In the genomic region with DNA sequence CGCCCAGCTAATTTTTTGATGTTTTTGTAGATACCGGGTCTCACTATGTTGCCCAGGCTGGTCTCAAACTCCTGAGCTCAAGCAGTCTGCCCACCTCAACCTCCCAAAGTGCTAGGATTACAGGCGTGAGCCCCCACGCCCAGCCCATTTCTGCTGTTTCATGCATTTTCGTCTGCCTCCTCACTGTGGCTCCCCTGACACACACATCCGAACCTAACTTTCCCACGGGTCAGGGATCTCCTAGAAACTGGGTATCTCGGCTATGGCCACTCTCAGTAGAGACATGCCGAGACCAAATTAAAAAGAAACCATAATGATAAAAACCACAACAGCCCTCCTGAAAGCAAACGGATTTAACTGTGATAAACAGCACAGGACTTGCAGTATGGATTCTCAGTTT, we compare ENCODE assay signal across 17 cellular contexts. TPM values are rescaled to one million over a fixed set of nuclear protein-coding genes. Genes with fewer than 3 reads are reported as not detected.
"Had no signal": no experiment of that assay in that cellular context is flagged by ENCODE, and none has a peak within 500 bp of the region (broad histone marks: within the 10 kb centered on the region; RNA-seq: fewer than 3 reads in every experiment).

No MANE protein-coding gene starts in this region.

RNA-seq across cellular contexts. Expression of a gene that starts 9.3 kb away (rescaled TPM):
- total RNA-seq: activated T-cell treated with anti-CD3 and anti-CD28 coated beads, Interleukin-2, amount 50 U/mL, for 4 hours; activated T-helper 1 cell treated with anti-CD3 and anti-CD28 coated beads, Interleukin-12 subunit alpha, Interleukin-12 subunit beta, Interleukin-2, Interleukin-4 antibody, amounts not matched to agents 30 ng/mL and 10 ng/mL and 1 ng/mL, durations not matched to agents 14 hours and 24 hours and 36 hours; astrocyte; bronchial epithelial cell; cardiac septum; chondrocyte; dermis blood vessel endothelial cell; endothelial cell of umbilical vein; esophagus squamous epithelium; fibroblast of lung; fibroblast of villous mesenchyme; gastroesophageal sphincter; glomerular endothelial cell; heart right ventricle; T-cell; T-helper 2 cell treated with Interferon-gamma antibody and Interleukin-4, amounts not matched to agents 100 ng/mL and 5 ng/mL, for 36 hours; WTC11 had no signal

RNA-seq across cellular contexts. Expression of a gene that starts 28.5 kb away (rescaled TPM):
- total RNA-seq: activated T-cell treated with anti-CD3 and anti-CD28 coated beads, Interleukin-2, amount 50 U/mL, for 4 hours; activated T-helper 1 cell treated with anti-CD3 and anti-CD28 coated beads, Interleukin-12 subunit alpha, Interleukin-12 subunit beta, Interleukin-2, Interleukin-4 antibody, amounts not matched to agents 30 ng/mL and 10 ng/mL and 1 ng/mL, durations not matched to agents 14 hours and 24 hours and 36 hours; astrocyte; bronchial epithelial cell; cardiac septum; chondrocyte; dermis blood vessel endothelial cell; endothelial cell of umbilical vein; esophagus squamous epithelium; fibroblast of lung; fibroblast of villous mesenchyme; gastroesophageal sphincter; glomerular endothelial cell; heart right ventricle; T-cell; T-helper 2 cell treated with Interferon-gamma antibody and Interleukin-4, amounts not matched to agents 100 ng/mL and 5 ng/mL, for 36 hours; WTC11 had no signal

RNA-seq across cellular contexts. Expression of a gene that starts 46.8 kb away (rescaled TPM):
- total RNA-seq: activated T-cell treated with anti-CD3 and anti-CD28 coated beads, Interleukin-2, amount 50 U/mL, for 4 hours; activated T-helper 1 cell treated with anti-CD3 and anti-CD28 coated beads, Interleukin-12 subunit alpha, Interleukin-12 subunit beta, Interleukin-2, Interleukin-4 antibody, amounts not matched to agents 30 ng/mL and 10 ng/mL and 1 ng/mL, durations not matched to agents 14 hours and 24 hours and 36 hours; astrocyte; bronchial epithelial cell; cardiac septum; chondrocyte; dermis blood vessel endothelial cell; endothelial cell of umbilical vein; esophagus squamous epithelium; fibroblast of lung; fibroblast of villous mesenchyme; gastroesophageal sphincter; glomerular endothelial cell; heart right ventricle; T-cell; T-helper 2 cell treated with Interferon-gamma antibody and Interleukin-4, amounts not matched to agents 100 ng/mL and 5 ng/mL, for 36 hours; WTC11 had no signal

RNA-seq across cellular contexts. Expression of a gene that starts 47.5 kb away (rescaled TPM):
- total RNA-seq: activated T-cell treated with anti-CD3 and anti-CD28 coated beads, Interleukin-2, amount 50 U/mL, for 4 hours; astrocyte; bronchial epithelial cell; chondrocyte; dermis blood vessel endothelial cell; endothelial cell of umbilical vein; esophagus squamous epithelium; fibroblast of lung; fibroblast of villous mesenchyme; glomerular endothelial cell had no signal
